ENCODE assay signal across 22 cellular contexts in the genomic region with DNA sequence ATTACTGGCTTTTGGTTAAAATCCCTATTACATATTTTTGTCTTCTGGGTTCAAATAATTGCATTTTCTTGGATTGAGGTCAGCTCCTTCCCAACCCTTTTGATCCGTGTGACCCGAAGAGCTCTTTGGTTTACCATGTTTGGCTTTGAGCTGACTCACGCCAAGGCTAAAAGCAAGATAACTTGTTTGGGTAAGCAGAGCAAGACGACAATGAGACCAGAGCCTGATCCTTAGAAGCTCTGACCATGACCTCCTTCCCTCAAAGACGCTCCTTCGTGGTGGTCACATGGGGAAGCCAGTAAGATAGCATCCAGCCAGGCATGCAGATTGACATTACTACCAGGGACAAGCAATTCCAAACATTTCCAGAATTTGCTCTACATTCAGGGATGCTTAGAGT.
A peak's percentile ranks its signal among the peaks of the same experiment; 100 is the strongest.
DNase-seq lines count a peak whose midpoint lies in the region; ATAC-seq and TF ChIP-seq lines count a peak whose summit lies in the region.
"Had no signal": no experiment of that assay in that cellular context is flagged by ENCODE, and none has a peak within 500 bp of the region (broad histone marks: within the 10 kb centered on the region; RNA-seq: fewer than 3 reads in every experiment).

No MANE protein-coding gene starts in this region.

- no peak overlapping the region for H3K4me2 ChIP-seq in mesendoderm (ENCODE audit: low read length)

- ATAC-seq in Right ventricle myocardium inferior (no peak), GM21526 (IDR thresholded peaks at IDR 0.05; ENCODE audit: low FRiP score, unreplicated experiment) (no peak)
- ATAC-seq: effector memory CD8-positive, alpha-beta T cell; HCT116; psoas muscle; stimulated activated memory B cell treated with anti-CD40 and anti-IgM and Interleukin-4, amounts not matched to agents 10 μg/mL and 1 μg/mL and 100 μg/mL, for 72 hours had no signal

- H3K4ac ChIP-seq in mesendoderm (ENCODE audit: low read depth, low read length): no peak overlapping the region

- no peak overlapping the region for H2AK5ac ChIP-seq in mesendoderm (ENCODE audit: low read length)

- H3K9ac ChIP-seq in mesendoderm (ENCODE audit: low read length): no peak overlapping the region

- H3K4me3 ChIP-seq in left ventricle myocardium inferior (no peak overlapping the region), mesendoderm (ENCODE audit: low read length) (no peak overlapping the region)
- H3K4me3 ChIP-seq: psoas muscle had no signal

- no peak overlapping the region for H2BK120ac ChIP-seq in mesendoderm (ENCODE audit: low read depth, low read length)

- H2BK15ac ChIP-seq in mesendoderm (replicated peaks; ENCODE audit: low read depth): no peak overlapping the region

- no peak overlapping the region for H3K18ac ChIP-seq in mesendoderm (ENCODE audit: low read length)

- H3K27ac ChIP-seq in left ventricle myocardium inferior (replicated peaks): peak overlapping the region; percentile 12
- no peak overlapping the region for H3K27ac ChIP-seq in mesendoderm (ENCODE audit: low read depth, low read length)
- H3K27ac ChIP-seq in substantia nigra (ENCODE audit: low read depth, low read length, poor library complexity, severe bottlenecking): no peak overlapping the region
- H3K27ac ChIP-seq: C4-2B, psoas muscle had no signal

- no peaks in the 10 kb centered on the region for H3K79me2 ChIP-seq in mesendoderm (ENCODE audit: control insufficient read depth, insufficient read depth, low read length)

- H4K5ac ChIP-seq in mesendoderm (ENCODE audit: low read length): no peak overlapping the region

- H3K79me1 ChIP-seq in mesendoderm (ENCODE audit: low read length): no peaks in the 10 kb centered on the region

- no peak overlapping the region for H3K56ac ChIP-seq in mesendoderm (ENCODE audit: low read length)

- no CpG with 5 or more reads among the region's 6 CpGs for WGBS in mesendoderm (ENCODE audit: extremely low coverage, insufficient coverage, low lambda C conversion rate)

- H3K27me3 ChIP-seq in left ventricle myocardium inferior (ENCODE audit: low read depth) (no peaks in the 10 kb centered on the region), mesendoderm (ENCODE audit: insufficient read depth, low read length, poor library complexity) (no peaks in the 10 kb centered on the region)

- H3K4me1 ChIP-seq in left ventricle myocardium inferior: peaks cover 14% of the 10 kb centered on the region
- peaks cover 12% of the 10 kb centered on the region for H3K4me1 ChIP-seq in mesendoderm (ENCODE audit: control insufficient read depth, low read depth, low read length)
- H3K4me1 ChIP-seq: psoas muscle had no signal

- no peak overlapping the region for H4K8ac ChIP-seq in mesendoderm (ENCODE audit: low read depth, low read length)

- intact Hi-C loops in left ventricle myocardium inferior (cut with micrococcal nuclease) (no loop called here), Right ventricle myocardium inferior (cut with DNase I) (no loop called here)

- DNase-seq in left ventricle myocardium inferior (no peak), Right ventricle myocardium inferior (ENCODE audit: missing footprints) (no peak), amniotic epithelial cell (ENCODE audit: low read depth) (peak; percentile 93), mesendoderm (peak; percentile 84), stromal cell of bone marrow (ENCODE audit: low read depth) (peak; percentile 57), substantia nigra (lab: John Stamatoyannopoulos, UW) (no peak), DMS79 treated with DMSO at 0.1 percent for 48 hours (lab: John Stamatoyannopoulos, UW) (no peak)
- DNase-seq: activated CD8-positive, alpha-beta memory T cell treated with anti-CD3 and anti-CD28 coated beads for 24 hours; central memory CD4-positive, alpha-beta T cell; DMS53; effector memory CD8-positive, alpha-beta T cell; Karpas-422; NCI-H1105 treated with DMSO at 0.1 percent for 48 hours; NCI-H226; NK-92 treated with Interleukin-12 subunit alpha and Interleukin-12 subunit beta, amount 100 ng/mL, for 24 hours; psoas muscle; stimulated activated CD4-positive, alpha-beta T cell treated with anti-CD3 and anti-CD28 coated beads, Interleukin-12 subunit alpha, Interleukin-12 subunit beta, amount 100 ng/mL, for 4 hours; SW 1271 had no signal

- no peak overlapping the region for H3K23ac ChIP-seq in mesendoderm (ENCODE audit: low read length)

- H3K9me3 ChIP-seq in left ventricle myocardium inferior (replicated peaks): no peaks in the 10 kb centered on the region
- H3K9me3 ChIP-seq: psoas muscle had no signal

- H2BK5ac ChIP-seq in mesendoderm (ENCODE audit: low read length): no peak overlapping the region

- H3K36me3 ChIP-seq in left ventricle myocardium inferior (no peaks in the 10 kb centered on the region), mesendoderm (ENCODE audit: control insufficient read depth, insufficient read depth, low read length) (no peaks in the 10 kb centered on the region)

- TF ChIP-seq CTCF in left ventricle myocardium inferior (IDR thresholded peaks at IDR 0.05; ENCODE audit: borderline replicate concordance): no peak

Comparison
In these comparisons a context has a peak if more than half of its experiments do, and no peak if none do; other contexts are left out.
1. DNase-seq: peak in amniotic epithelial cell (single experiment), mesendoderm (single experiment) and stromal cell of bone marrow (single experiment); none in left ventricle myocardium inferior (single experiment), Right ventricle myocardium inferior (single experiment), substantia nigra (0 of 49) and DMS79 treated with DMSO at 0.1 percent for 48 hours (single experiment).